In the genomic region with DNA sequence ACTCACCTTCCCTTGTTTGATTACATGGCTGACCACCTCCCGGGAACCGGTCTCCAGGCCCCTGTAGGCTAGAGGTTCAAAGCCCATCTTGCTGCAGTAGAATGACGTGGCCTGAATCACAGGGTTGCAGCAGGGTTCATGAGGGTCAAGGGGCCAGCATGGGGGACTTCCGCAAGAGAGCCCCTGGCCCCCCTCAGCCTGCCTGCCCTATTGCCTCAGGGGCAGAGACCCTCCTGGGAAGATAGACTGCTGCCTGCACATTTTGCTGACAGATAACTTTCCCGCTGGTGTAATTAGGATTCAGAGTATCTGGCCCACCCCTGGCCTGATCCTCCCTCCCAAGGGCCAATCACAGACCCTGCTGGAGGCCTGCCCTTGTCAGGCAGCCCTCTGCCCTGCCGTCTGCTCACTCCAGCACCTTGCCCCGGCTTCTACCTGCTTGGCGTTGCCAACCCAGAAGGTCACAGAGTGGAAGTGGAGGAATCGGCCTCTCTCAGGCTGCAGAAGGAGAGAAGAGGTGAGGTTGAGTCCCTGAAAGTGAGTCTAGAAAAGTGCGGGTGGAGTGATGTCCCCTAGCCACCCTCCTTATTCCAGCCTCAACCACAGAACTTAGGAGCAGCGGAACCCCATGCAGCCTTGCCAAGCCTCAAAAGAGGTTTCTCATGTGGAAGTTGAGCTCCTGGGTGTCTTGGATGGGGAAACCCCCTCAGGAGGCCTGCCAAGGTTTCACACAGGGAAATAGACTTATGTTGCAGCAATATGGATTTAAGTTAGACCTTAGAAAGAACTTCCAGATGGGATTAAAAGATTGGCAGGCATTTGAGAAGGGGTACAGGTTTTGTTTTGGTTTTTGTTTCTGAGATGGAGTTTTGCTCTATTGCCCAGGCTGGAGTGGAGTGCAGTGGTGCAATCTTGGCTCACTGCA, we compare ENCODE assay signal across 23 cellular contexts. TPM values are rescaled to one million over a fixed set of nuclear protein-coding genes. Genes with fewer than 3 reads are reported as not detected.
A peak's percentile ranks its signal among the peaks of the same experiment; 100 is the strongest.
DNase-seq lines count a peak whose midpoint lies in the region; ATAC-seq and TF ChIP-seq lines count a peak whose summit lies in the region.
"Had no signal": no experiment of that assay in that cellular context is flagged by ENCODE, and none has a peak within 500 bp of the region (broad histone marks: within the 10 kb centered on the region; RNA-seq: fewer than 3 reads in every experiment).

No MANE protein-coding gene starts in this region.

- ATAC-seq in right lobe of liver = peak; percentile 43 to 66 (median 56)
- ATAC-seq in GM19328 (IDR thresholded peaks at IDR 0.05; ENCODE audit: unreplicated experiment) = no peak
- ATAC-seq: activated CD8-positive, alpha-beta memory T cell treated with anti-CD3 and anti-CD28 coated beads, Interleukin-2, amount 10 ng/mL, durations not matched to agents 7 days and 5 days; esophagus mucosa; T-helper 17 cell had no signal

- H3K36me3 ChIP-seq in H7 (replicated peaks; ENCODE audit: control insufficient read depth, insufficient read depth, low read length) = no peaks in the 10 kb centered on the region
- H3K36me3 ChIP-seq in right lobe of liver = peaks cover 0 to 37% (median 7%) of the 10 kb centered on the region in 4 donors
- H3K36me3 ChIP-seq in stomach = no peaks in the 10 kb centered on the region

- no peak for TF ChIP-seq EP300 in stomach (IDR thresholded peaks at IDR 0.05)

- peak overlapping the region; percentile 89 to 94 for H3K27ac ChIP-seq in coronary artery
- H3K27ac ChIP-seq in right lobe of liver = peak overlapping the region; percentile 89 to 98 (median 91)
- H3K27ac ChIP-seq in stomach = peak overlapping the region in 4 of 5 donors; percentile 77 to 91 (median 85)
- H3K27ac ChIP-seq: HL-60 had no signal

- intact Hi-C loops in right lobe of liver (cut with DNase I) = no loop called here
- intact Hi-C loops in stomach (cut with DNase I; ENCODE audit: low total_unique reads) = no loop called here

- H3K4me3 ChIP-seq in H7 (ENCODE audit: insufficient read depth, low read depth, low read length) (no peak overlapping the region), coronary artery (no peak overlapping the region), right lobe of liver (peak overlapping the region; percentile 39 to 62 (median 61)), stomach (no peak overlapping the region)
- H3K4me3 ChIP-seq: lung had no signal

- no peaks in the 10 kb centered on the region for H3K9me3 ChIP-seq in right lobe of liver
- H3K9me3 ChIP-seq in stomach = no peaks in the 10 kb centered on the region
- H3K9me3 ChIP-seq: Caco-2 had no signal

- H3K27me3 ChIP-seq in H7 (ENCODE audit: control insufficient read depth, insufficient read depth, low read length) (no peaks in the 10 kb centered on the region), right lobe of liver (no peaks in the 10 kb centered on the region), stomach (no peaks in the 10 kb centered on the region)

- DNase-seq in H7 (peak; percentile 66), coronary artery (ENCODE audit: low spot score) (no peak), right lobe of liver (peak; percentile 65 to 85 (median 83)), stomach (no peak), OCI-M2 (lab: John Stamatoyannopoulos, UW; ENCODE audit: unreplicated experiment) (no peak), NCI-H1694 treated with DMSO at 0.1 percent for 48 hours (lab: John Stamatoyannopoulos, UW) (no peak), HPDE6-E6E7 (ENCODE audit: extremely low spot score) (no peak)
- DNase-seq: activated CD4-positive, CD25-positive, alpha-beta regulatory T cell treated with anti-CD3 and anti-CD28 coated beads, Interleukin-2, amount 50 U/mL, for 72 hours; activated CD8-positive, alpha-beta memory T cell treated with anti-CD3 and anti-CD28 coated beads, Interleukin-2, amount 10 ng/mL, durations not matched to agents 7 days and 5 days; activated gamma-delta T cell; Caco-2; HFFc6; NCI-H226; SHP77; stimulated activated naive CD4-positive, alpha-beta T cell; T-helper 17 cell had no signal

- WGBS in right lobe of liver (ENCODE audit: insufficient coverage, low coverage, low lambda C conversion rate, missing lambda C conversion rate) = 0% methylated on average over 1 of the region's 11 CpGs
- 77 to 92% (median 84%) methylated on average over 10 to 11 of the region's 11 CpGs for WGBS in stomach, 5 donors

- TF ChIP-seq POLR2A in right lobe of liver (IDR thresholded peaks at IDR 0.05) (peak; percentile 52), stomach (IDR thresholded peaks at IDR 0.05) (no peak)

- peaks cover 0 to 49% (median 12%) of the 10 kb centered on the region in 4 donors for H3K4me1 ChIP-seq in right lobe of liver
- peaks cover 17 to 47% (median 28%) of the 10 kb centered on the region in 4 donors for H3K4me1 ChIP-seq in stomach

- TF ChIP-seq CTCF in coronary artery (IDR thresholded peaks at IDR 0.05) = no peak
- TF ChIP-seq CTCF in right lobe of liver (IDR thresholded peaks at IDR 0.05) = no peak
- no peak for TF ChIP-seq CTCF in stomach (IDR thresholded peaks at IDR 0.05)

RNA-seq across cellular contexts. Expression of gene HPD, which starts 1.1 kb away (rescaled TPM):
- total RNA-seq in H7 (2014; rRNA removed; shearing (Covaris generic)) = 0.80 and 1.1 TPM in 2 replicates
- total RNA-seq in right lobe of liver (1,000 to 10,000 TPM in 4 of 6 experiments, 100 to 1,000 TPM in 2; 649 to 1,803 (median 1,080) TPM), stomach (under 1 TPM in 1 of 5 donors, not detected in 4; 0.73 TPM)
- polyA plus RNA-seq in stomach = 1 to 10 TPM in 1 of 3 donors, under 1 TPM in 1, not detected in 1; 0.40 to 3.1 TPM
- total RNA-seq: activated CD8-positive, alpha-beta memory T cell treated with anti-CD3 and anti-CD28 coated beads, Interleukin-2, amount 10 ng/mL, durations not matched to agents 7 days and 5 days; dermis microvascular lymphatic vessel endothelial cell; skeletal muscle tissue; T-helper 17 cell had no signal
- polyA plus RNA-seq: neural cell had no signal

RNA-seq across cellular contexts. Expression of gene PSMD9, which starts 31.0 kb away (rescaled TPM):
- total RNA-seq in H7 (2014; rRNA removed; shearing (Covaris generic)) = 39.2 and 61.2 TPM in 2 replicates
- total RNA-seq in right lobe of liver (10 to 100 TPM; 20.0 to 56.4 (median 28.4) TPM), stomach (10 to 100 TPM in 3 of 5 donors, 1 to 10 TPM in 2; 2.9 to 38.8 (median 14.0) TPM)
- 10 to 100 TPM; 44.1 to 97.3 (median 85.5) TPM for polyA plus RNA-seq in stomach

RNA-seq across cellular contexts. Expression of gene SETD1B, which starts 53.8 kb away (rescaled TPM):
- 3.5 and 4.6 TPM in 2 replicates for total RNA-seq in H7 (2014; rRNA removed; shearing (Covaris generic))
- 10 to 100 TPM in 3 of 6 experiments, 1 to 10 TPM in 3; 3.7 to 20.0 (median 9.3) TPM for total RNA-seq in right lobe of liver
- 10 to 100 TPM in 3 of 5 donors, 1 to 10 TPM in 2; 7.2 to 27.5 (median 11.7) TPM for total RNA-seq in stomach
- 1 to 10 TPM; 3.2 to 5.4 (median 5.3) TPM for polyA plus RNA-seq in stomach

Comparison
In these comparisons a context has a peak if more than half of its experiments do, and no peak if none do; other contexts are left out.
1. DNase-seq: peak in H7 (single experiment) and right lobe of liver (3 of 3); none in coronary artery (single experiment), stomach (single experiment), OCI-M2 (single experiment), NCI-H1694 treated with DMSO at 0.1 percent for 48 hours (single experiment) and HPDE6-E6E7 (single experiment).
2. H3K4me3 ChIP-seq: peak in right lobe of liver (3 of 3); none in H7 (single experiment), coronary artery (single experiment) and stomach (0 of 4).
3. RNA of gene HPD, which starts 1.1 kb away (total RNA-seq): 649 to 1,803 TPM in right lobe of liver; 0.80 to 1.1 TPM in H7 and 0.73 TPM in stomach; every median in the first group is over 100 times any median in the second.
4. Peak in every context shown above with its lines, with median percentiles within 50 percentile points of each other: H3K27ac ChIP-seq.